Comparison of ENCODE assay signal across 12 cellular contexts in genomic region chr11:44597358-44598009, GRCh38. TPM values are rescaled to one million over a fixed set of nuclear protein-coding genes. Genes with fewer than 3 reads are reported as not detected.
A peak's percentile ranks its signal among the peaks of the same experiment; 100 is the strongest.
DNase-seq lines count a peak whose midpoint lies in the region; ATAC-seq and TF ChIP-seq lines count a peak whose summit lies in the region.
"Had no signal": no experiment of that assay in that cellular context is flagged by ENCODE, and none has a peak within 500 bp of the region (broad histone marks: within the 10 kb centered on the region; RNA-seq: fewer than 3 reads in every experiment).

No MANE protein-coding gene starts in this region.

- peaks cover 74% of the 10 kb centered on the region for H3K4me1 Mint-ChIP-seq in activated naive CD4-positive, alpha-beta T cell treated with anti-CD3 and anti-CD28 coated beads, Interleukin-2, amount 10 ng/mL, durations not matched to agents 7 days and 5 days
- peaks cover 31% of the 10 kb centered on the region for H3K4me1 Mint-ChIP-seq in activated naive CD8-positive, alpha-beta T cell treated with anti-CD3 and anti-CD28 coated beads, Interleukin-2, amount 10 ng/mL, durations not matched to agents 7 days and 5 days

- peaks cover 0 to 96% (median 70%) of the 10 kb centered on the region in 4 donors for H3K4me1 ChIP-seq in tibial nerve
- H3K4me1 ChIP-seq: pancreas had no signal

- peak overlapping the region; percentile 4 to 88 (median 70) for H3K27ac ChIP-seq in tibial nerve
- H3K27ac ChIP-seq: cardiac muscle cell, pancreas had no signal

- peak overlapping the region; percentile 99 for H3K27ac Mint-ChIP-seq in activated naive CD4-positive, alpha-beta T cell treated with anti-CD3 and anti-CD28 coated beads, Interleukin-2, amount 10 ng/mL, durations not matched to agents 7 days and 5 days
- peak overlapping the region; percentile 88 for H3K27ac Mint-ChIP-seq in activated naive CD8-positive, alpha-beta T cell treated with anti-CD3 and anti-CD28 coated beads, Interleukin-2, amount 10 ng/mL, durations not matched to agents 7 days and 5 days

- no peaks in the 10 kb centered on the region for H3K9me3 ChIP-seq in tibial nerve
- H3K9me3 ChIP-seq: pancreas had no signal

- CTCF ChIA-PET in activated naive CD4-positive, alpha-beta T cell treated with anti-CD3 and anti-CD28 coated beads, Interleukin-2, amount 10 ng/mL, durations not matched to agents 7 days and 5 days (lab: Charles Lee) = interaction anchor here (2.2 to 4.2 kb wide), 4 partner anchors 19 to 41 kb away, joined by 7 to 26 read pairs (median 13); no protein-coding TSS in a partner anchor

- H3K36me3 ChIP-seq in tibial nerve = no peaks in the 10 kb centered on the region
- H3K36me3 ChIP-seq: cardiac muscle cell, pancreas had no signal

- no peaks in the 10 kb centered on the region for H3K9me3 Mint-ChIP-seq in activated naive CD4-positive, alpha-beta T cell treated with anti-CD3 and anti-CD28 coated beads, Interleukin-2, amount 10 ng/mL, durations not matched to agents 7 days and 5 days
- no peaks in the 10 kb centered on the region for H3K9me3 Mint-ChIP-seq in activated naive CD8-positive, alpha-beta T cell treated with anti-CD3 and anti-CD28 coated beads, Interleukin-2, amount 10 ng/mL, durations not matched to agents 7 days and 5 days

- H3K4me3 Mint-ChIP-seq in activated naive CD4-positive, alpha-beta T cell treated with anti-CD3 and anti-CD28 coated beads, Interleukin-2, amount 10 ng/mL, durations not matched to agents 7 days and 5 days = peak overlapping the region; percentile 64
- H3K4me3 Mint-ChIP-seq in activated naive CD8-positive, alpha-beta T cell treated with anti-CD3 and anti-CD28 coated beads, Interleukin-2, amount 10 ng/mL, durations not matched to agents 7 days and 5 days = peak overlapping the region; percentile 59

- H3K27me3 ChIP-seq in tibial nerve = no peaks in the 10 kb centered on the region
- H3K27me3 ChIP-seq: cardiac muscle cell, pancreas had no signal

- POLR2A ChIA-PET in activated naive CD8-positive, alpha-beta T cell treated with anti-CD3 and anti-CD28 coated beads, Interleukin-2, amount 10 ng/mL, durations not matched to agents 7 days and 5 days (lab: Charles Lee) = interaction anchor here (0.7 to 0.8 kb wide), 2 partner anchors 12 to 14 kb away, joined by 3 to 4 read pairs; no protein-coding TSS in a partner anchor

- no peak for TF ChIP-seq POLR2A in tibial nerve (IDR thresholded peaks at IDR 0.05)

- TF ChIP-seq CTCF in tibial nerve (IDR thresholded peaks at IDR 0.05) (no peak), omental fat pad (IDR thresholded peaks at IDR 0.05) (no peak)

- no peak overlapping the region for H3K4me3 ChIP-seq in tibial nerve
- H3K4me3 ChIP-seq: cardiac muscle cell, pancreas had no signal

- no peak for TF ChIP-seq EP300 in tibial nerve (IDR thresholded peaks at IDR 0.05)

- DNase-seq in activated naive CD4-positive, alpha-beta T cell treated with anti-CD3 and anti-CD28 coated beads, Interleukin-2, amount 10 ng/mL, durations not matched to agents 7 days and 5 days = no peak
- no peak for DNase-seq in activated naive CD4-positive, alpha-beta T cell treated with anti-CD3 and anti-CD28 coated beads, Interleukin-2, amount 50 U/mL, for 16 hours
- no peak for DNase-seq in activated naive CD8-positive, alpha-beta T cell treated with anti-CD3 and anti-CD28 coated beads, Interleukin-2, amount 10 ng/mL, durations not matched to agents 7 days and 5 days
- DNase-seq in tibial nerve (ENCODE audit: low spot score in 2 of 2) (no peak), omental fat pad (ENCODE audit: low spot score) (no peak), cerebellum (ENCODE audit: low spot score) (no peak)
- DNase-seq: kidney, NCI-H1930, pancreas had no signal

- WGBS in tibial nerve, 2 donors = 69 to 73% methylated on average over 4 of the region's 5 CpGs

- H3K27me3 Mint-ChIP-seq in activated naive CD4-positive, alpha-beta T cell treated with anti-CD3 and anti-CD28 coated beads, Interleukin-2, amount 10 ng/mL, durations not matched to agents 7 days and 5 days = no peaks in the 10 kb centered on the region
- H3K27me3 Mint-ChIP-seq in activated naive CD8-positive, alpha-beta T cell treated with anti-CD3 and anti-CD28 coated beads, Interleukin-2, amount 10 ng/mL, durations not matched to agents 7 days and 5 days = no peaks in the 10 kb centered on the region

- peaks cover 32% of the 10 kb centered on the region for H3K36me3 Mint-ChIP-seq in activated naive CD4-positive, alpha-beta T cell treated with anti-CD3 and anti-CD28 coated beads, Interleukin-2, amount 10 ng/mL, durations not matched to agents 7 days and 5 days
- H3K36me3 Mint-ChIP-seq in activated naive CD8-positive, alpha-beta T cell treated with anti-CD3 and anti-CD28 coated beads, Interleukin-2, amount 10 ng/mL, durations not matched to agents 7 days and 5 days = peaks cover 6% of the 10 kb centered on the region

- peak; percentile 3 for ATAC-seq in HG03045 (IDR thresholded peaks at IDR 0.05; ENCODE audit: unreplicated experiment)
- peak; percentile 3 for ATAC-seq in activated naive CD8-positive, alpha-beta T cell treated with anti-CD3 and anti-CD28 coated beads, Interleukin-2, amount 10 ng/mL, durations not matched to agents 7 days and 5 days (ENCODE audit: low read depth)
- ATAC-seq in omental fat pad (ENCODE audit: low FRiP score) = no peak
- no peak for ATAC-seq in GM18858 (IDR thresholded peaks at IDR 0.05; ENCODE audit: unreplicated experiment)
- ATAC-seq: pancreas had no signal

RNA-seq across cellular contexts. Expression of gene CD82, which starts 32.0 kb away (rescaled TPM):
- total RNA-seq in activated naive CD8-positive, alpha-beta T cell treated with anti-CD3 and anti-CD28 coated beads, Interleukin-2, amount 10 ng/mL, durations not matched to agents 7 days and 5 days = 10 to 100 TPM; 71.9 to 80.2 TPM
- total RNA-seq in tibial nerve = 10 to 100 TPM; 27.9 to 49.4 (median 43.4) TPM
- total RNA-seq in omental fat pad = 10 to 100 TPM in 3 of 4 donors, 1 to 10 TPM in 1; 8.9 to 30.6 (median 20.3) TPM
- total RNA-seq in cerebellum = 6.4 TPM

Comparison
In these comparisons a context has a peak if more than half of its experiments do, and no peak if none do; other contexts are left out.
1. ATAC-seq: peak in HG03045 (single experiment) and activated naive CD8-positive, alpha-beta T cell treated with anti-CD3 and anti-CD28 coated beads, Interleukin-2, amount 10 ng/mL, durations not matched to agents 7 days and 5 days (single experiment); none in omental fat pad (single experiment) and GM18858 (single experiment).